Comparison of ENCODE assay signal across 14 cellular contexts in the genomic region with DNA sequence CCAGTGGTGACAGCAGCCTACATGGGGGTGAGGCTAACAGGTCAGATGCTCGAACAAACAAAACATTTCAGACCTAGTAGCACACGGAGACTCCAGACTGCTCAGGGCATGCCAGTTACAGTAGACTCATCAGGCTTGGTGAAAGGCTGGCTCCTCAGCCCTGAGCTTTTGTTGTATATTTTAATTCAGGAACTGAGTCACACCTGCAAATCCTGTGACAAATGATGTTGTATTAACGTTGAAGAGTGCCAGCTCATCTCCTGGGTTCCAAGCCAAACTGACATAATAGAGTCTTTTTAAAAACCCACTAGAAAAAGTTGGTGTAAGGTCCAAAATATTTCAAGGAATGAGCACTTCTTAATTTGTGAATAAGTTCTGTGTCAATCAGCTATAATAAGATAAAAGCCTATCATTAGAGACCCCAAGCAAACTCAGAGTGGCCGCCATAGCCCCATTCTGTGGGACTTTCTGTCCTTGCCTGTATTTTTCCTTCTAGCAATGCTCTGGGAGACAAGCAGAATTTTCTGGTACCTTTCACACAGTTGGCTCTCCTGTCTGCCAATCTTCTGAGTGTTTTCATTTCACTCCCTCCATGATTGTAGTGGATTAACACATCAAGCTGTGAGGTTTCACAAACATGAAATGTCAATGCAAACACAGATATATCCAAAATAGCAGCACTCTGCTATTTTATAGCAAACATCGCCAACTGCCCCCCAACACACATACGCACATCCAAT.
A peak's percentile ranks its signal among the peaks of the same experiment; 100 is the strongest.
DNase-seq lines count a peak whose midpoint lies in the region; ATAC-seq, FAIRE-seq and TF ChIP-seq lines count a peak whose summit lies in the region.
"Had no signal": no experiment of that assay in that cellular context is flagged by ENCODE, and none has a peak within 500 bp of the region (broad histone marks: within the 10 kb centered on the region; RNA-seq: fewer than 3 reads in every experiment).

No MANE protein-coding gene starts in this region.

- H3K4me1 ChIP-seq in HepG2 (ENCODE audit: insufficient read depth, low read length) (no peaks in the 10 kb centered on the region), right lobe of liver (no peaks in the 10 kb centered on the region)

- POLR2A ChIA-PET in HepG2 (lab: Yijun Ruan, JAX): no interaction called here

- DNase-seq in HepG2 (ENCODE audit: low spot score) (no peak), right lobe of liver (no peak), SW 1271 (lab: John Stamatoyannopoulos, UW) (peak; percentile 17 to 66), fibroblast of the aortic adventitia (ENCODE audit: low read depth) (peak; percentile 51), NCI-H774 (lab: John Stamatoyannopoulos, UW) (no peak)
- no peak for DNase-seq in stimulated activated CD4-positive, alpha-beta T cell treated with anti-CD3 and anti-CD28 coated beads, Interleukin-4, amount 100 ng/mL, for 24 hours
- DNase-seq: DND-41; naive thymus-derived CD8-positive, alpha-beta T cell; NCI-H510A had no signal

- TF ChIP-seq RAD21 in HepG2 (CRISPR knock-in tag; IDR thresholded peaks at IDR 0.05): no peak

- CTCF ChIA-PET in HepG2 (lab: Yijun Ruan, JAX; ENCODE audit: low intra/inter-chr PET ratio, low total read pairs): no interaction called here

- H3K4me2 ChIP-seq in HepG2 (ENCODE audit: low read depth, low read length): no peak overlapping the region

- ATAC-seq in HepG2 (peak; percentile 26; the same call in 1 of the 3 replicates), right lobe of liver (no peak), HG02678 (IDR thresholded peaks at IDR 0.05; ENCODE audit: unreplicated experiment) (no peak), HG03097 (IDR thresholded peaks at IDR 0.05; ENCODE audit: low FRiP score, unreplicated experiment) (no peak)
- ATAC-seq: naive thymus-derived CD8-positive, alpha-beta T cell had no signal

- no peak overlapping the region for H2AFZ ChIP-seq in HepG2 (ENCODE audit: low read length)

- H3K9me3 ChIP-seq in HepG2 (ENCODE audit: low read length): no peaks in the 10 kb centered on the region
- no peaks in the 10 kb centered on the region for H3K9me3 ChIP-seq in right lobe of liver

- no peak overlapping the region for H3K9ac ChIP-seq in HepG2 (ENCODE audit: insufficient read depth, low read depth, low read length)

- FAIRE-seq in HepG2 (lab: Jason Lieb, UNC): no peak
- FAIRE-seq: GM18507 had no signal

- no peak for TF ChIP-seq EP300 in HepG2 (IDR thresholded peaks at IDR 0.05; ENCODE audit: low read depth in 2 of 2, low read length in 2 of 2)
- TF ChIP-seq EP300 in HepG2 (CRISPR knock-in tag; IDR thresholded peaks at IDR 0.05; ENCODE audit: borderline replicate concordance): no peak

- H3K4me3 ChIP-seq in HepG2 (replicated peaks in 1 of 3; ENCODE audit: insufficient read depth in 1 of 3, low read depth in 2 of 3, low read length in 3 of 3) (no peak overlapping the region), right lobe of liver (no peak overlapping the region), fibroblast of the aortic adventitia (ENCODE audit: low read depth, low read length) (no peak overlapping the region)
- H3K4me3 ChIP-seq: esophagus muscularis mucosa, skin epidermis had no signal

- WGBS in HepG2 (ENCODE audit: low lambda C conversion rate): 36% methylated on average over 6 of the region's 6 CpGs
- 72% methylated on average over 4 of the region's 6 CpGs for WGBS in right lobe of liver (ENCODE audit: insufficient coverage, low coverage, low lambda C conversion rate, missing lambda C conversion rate)

- no TSS peak for BruUV-seq in HepG2 (replicated peaks; lab: Mats Ljungman, UMichigan)

- TF ChIP-seq CTCF in HepG2 (CRISPR knock-in tag; IDR thresholded peaks at IDR 0.05) (no peak), right lobe of liver (IDR thresholded peaks at IDR 0.05) (no peak), fibroblast of the aortic adventitia (IDR thresholded peaks at IDR 0.05; ENCODE audit: insufficient read depth, low read length) (no peak)

- H3K79me2 ChIP-seq in HepG2 (ENCODE audit: insufficient read depth, low read length): no peaks in the 10 kb centered on the region

- no peaks in the 10 kb centered on the region for H4K20me1 ChIP-seq in HepG2 (ENCODE audit: insufficient read depth, low read length)

- no peaks in the 10 kb centered on the region for H3K27me3 ChIP-seq in HepG2 (ENCODE audit: control insufficient read depth in 1 of 2, insufficient read depth in 2 of 2, low read length in 2 of 2)
- no peaks in the 10 kb centered on the region for H3K27me3 ChIP-seq in right lobe of liver
- H3K27me3 ChIP-seq: esophagus muscularis mucosa had no signal

- intact Hi-C loops in HepG2 (cut with micrococcal nuclease; ENCODE audit: unreplicated experiment): no loop called here
- intact Hi-C loops in right lobe of liver (cut with DNase I): no loop called here

- H3K36me3 ChIP-seq in HepG2 (replicated peaks in 1 of 2; ENCODE audit: control insufficient read depth in 1 of 2, insufficient read depth in 2 of 2, low read length in 2 of 2) (no peaks in the 10 kb centered on the region), right lobe of liver (no peaks in the 10 kb centered on the region)
- H3K36me3 ChIP-seq: esophagus muscularis mucosa had no signal

- in situ Hi-C loops in HepG2 (cut with HindIII; ENCODE audit: extremely low pct_ligation_motif_present, low pct_unique_long_range_greater_than_20kb): no loop called here

- H3K27ac ChIP-seq in HepG2 (ENCODE audit: extremely low read length, insufficient read depth, low read length) (no peak overlapping the region), right lobe of liver (no peak overlapping the region)
- H3K27ac ChIP-seq: esophagus muscularis mucosa had no signal

- no peak for TF ChIP-seq POLR2A in HepG2 (IDR thresholded peaks at IDR 0.05; ENCODE audit: insufficient read depth in 1 of 2, low read depth in 2 of 2, low read length in 2 of 2)
- TF ChIP-seq POLR2A in right lobe of liver (IDR thresholded peaks at IDR 0.05): no peak

TF ChIP-seq in HepG2, 621 proteins besides CTCF, POLR2A, EP300 and RAD21 (continues in another document):
- TF ChIP-seq MYNN (CRISPR knock-in tag; IDR thresholded peaks at IDR 0.05; ENCODE audit: low read depth) (no peak), CENPT (CRISPR knock-in tag; IDR thresholded peaks at IDR 0.05; ENCODE audit: low read depth) (no peak), ZNF234 (CRISPR knock-in tag; conservative IDR thresholded peaks at IDR 0.05) (no peak), NFYC (CRISPR knock-in tag; IDR thresholded peaks at IDR 0.05) (no peak), PLSCR1 (CRISPR knock-in tag; IDR thresholded peaks at IDR 0.05; ENCODE audit: borderline replicate concordance) (no peak), ZNF737 (CRISPR knock-in tag; IDR thresholded peaks at IDR 0.05; ENCODE audit: borderline replicate concordance) (no peak), ZFYVE20 (CRISPR knock-in tag; IDR thresholded peaks at IDR 0.05; ENCODE audit: borderline replicate concordance, low read depth) (no peak), HNRNPH1 (optimal IDR thresholded peaks at IDR 0.05; ENCODE audit: low read depth, low read length) (no peak), ZBTB26 (CRISPR knock-in tag; IDR thresholded peaks at IDR 0.05; ENCODE audit: borderline replicate concordance) (no peak), HDAC6 (IDR thresholded peaks at IDR 0.05; ENCODE audit: low read depth, low read length) (no peak), ZNF136 (CRISPR knock-in tag; IDR thresholded peaks at IDR 0.05; ENCODE audit: low read depth) (no peak), ZNF460 (CRISPR knock-in tag; IDR thresholded peaks at IDR 0.05; ENCODE audit: borderline replicate concordance) (no peak), YY1 (IDR thresholded peaks at IDR 0.05; ENCODE audit: insufficient read depth, insufficient replicate concordance, low read depth, low read length) (no peak), ZEB1 (IDR thresholded peaks at IDR 0.05; ENCODE audit: insufficient replicate concordance, low read depth) (no peak), ZBTB42 (CRISPR knock-in tag; IDR thresholded peaks at IDR 0.05) (no peak)
- TF ChIP-seq, protein P1, sequence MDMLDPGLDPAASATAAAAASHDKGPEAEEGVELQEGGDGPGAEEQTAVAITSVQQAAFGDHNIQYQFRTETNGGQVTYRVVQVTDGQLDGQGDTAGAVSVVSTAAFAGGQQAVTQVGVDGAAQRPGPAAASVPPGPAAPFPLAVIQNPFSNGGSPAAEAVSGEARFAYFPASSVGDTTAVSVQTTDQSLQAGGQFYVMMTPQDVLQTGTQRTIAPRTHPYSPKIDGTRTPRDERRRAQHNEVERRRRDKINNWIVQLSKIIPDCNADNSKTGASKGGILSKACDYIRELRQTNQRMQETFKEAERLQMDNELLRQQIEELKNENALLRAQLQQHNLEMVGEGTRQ (IDR thresholded peaks at IDR 0.05; ENCODE audit: low read depth, low read length): no peak
- TF ChIP-seq, protein P1 (CRISPR knock-in tag; IDR thresholded peaks at IDR 0.05; ENCODE audit: borderline replicate concordance): no peak

Comparison
In these comparisons a context has a peak if more than half of its experiments do, and no peak if none do; other contexts are left out.
1. DNase-seq: peak in SW 1271 (2 of 2) and fibroblast of the aortic adventitia (single experiment); none in HepG2 (single experiment), right lobe of liver (0 of 3), NCI-H774 (single experiment) and stimulated activated CD4-positive, alpha-beta T cell treated with anti-CD3 and anti-CD28 coated beads, Interleukin-4, amount 100 ng/mL, for 24 hours (single experiment).